In genomic region chr12:96985515-96986362, GRCh38 we compare ENCODE assay signal across 8 cellular contexts.
DNase-seq lines count a peak whose midpoint lies in the region; ATAC-seq, FAIRE-seq and TF ChIP-seq lines count a peak whose summit lies in the region.

No MANE protein-coding gene starts in this region.

- DNase-seq in BE2C (peak; percentile 35), GM19238 (ENCODE audit: insufficient read length, low spot score) (peak; percentile 40), T follicular helper cell (ENCODE audit: low read depth) (peak; percentile 15), astrocyte of the cerebellum (ENCODE audit: low read depth) (no peak), kidney (no peak), NCI-H1048 (lab: John Stamatoyannopoulos, UW) (no peak)
- DNase-seq in stimulated activated CD4-positive, alpha-beta T cell treated with anti-CD3 and anti-CD28 coated beads, Interleukin-2, amount 100 ng/mL, for 48 hours: peak; percentile 23 to 52

- in situ Hi-C loops in astrocyte of the cerebellum (cut with HindIII; ENCODE audit: low sequenced_read_pairs): no loop called here

- H3K9ac ChIP-seq in kidney (ENCODE audit: low read length in 2 of 2): peak overlapping the region in 1 of 2 donors; percentile 54

- intact Hi-C loops in kidney (cut with DNase I): no loop called here

- H3K36me3 ChIP-seq in BE2C (no peaks in the 10 kb centered on the region), kidney (ENCODE audit: control insufficient read depth in 1 of 2, insufficient read depth in 2 of 2, low read length in 2 of 2) (no peaks in the 10 kb centered on the region)

- no peak overlapping the region for H3K27ac ChIP-seq in kidney (ENCODE audit: low read depth in 2 of 2, low read length in 2 of 2)

- H3K9me3 ChIP-seq in BE2C: no peaks in the 10 kb centered on the region
- H3K9me3 ChIP-seq in kidney (ENCODE audit: control insufficient read depth in 1 of 2, low read length in 2 of 2): no peaks in the 10 kb centered on the region

- peak; percentile 64 for TF ChIP-seq CTCF in BE2C (IDR thresholded peaks at IDR 0.05; ENCODE audit: low read depth, low read length)
- peak; percentile 74 for TF ChIP-seq CTCF in astrocyte of the cerebellum (IDR thresholded peaks at IDR 0.05; ENCODE audit: low read depth, low read length, missing control alignments)
- peak; percentile 63 for TF ChIP-seq CTCF in kidney (IDR thresholded peaks at IDR 0.05; ENCODE audit: borderline replicate concordance, extremely low read depth, insufficient read depth)

- H3K4me1 ChIP-seq in BE2C (no peaks in the 10 kb centered on the region), kidney (ENCODE audit: control insufficient read depth in 1 of 2, insufficient read depth in 1 of 2, low read depth in 1 of 2, low read length in 2 of 2) (peaks cover 0 to 2% of the 10 kb centered on the region in 2 donors)

- peaks cover 3% of the 10 kb centered on the region; the same call in 1 of the 2 replicates for H3K27me3 ChIP-seq in BE2C

- FAIRE-seq in kidney (lab: Jason Lieb, UNC): no peak

- H3K4me3 ChIP-seq in BE2C (ENCODE audit: low read depth, low read length) (no peak overlapping the region), astrocyte of the cerebellum (ENCODE audit: low read depth, low read length) (peak overlapping the region; percentile 41), kidney (ENCODE audit: low read length in 2 of 2) (peak overlapping the region; percentile 54 to 67)

- peak; percentile 83 for ATAC-seq in HG03196 (IDR thresholded peaks at IDR 0.05; ENCODE audit: unreplicated experiment)

Comparison
In these comparisons a context has a peak if more than half of its experiments do, and no peak if none do; other contexts are left out.
1. DNase-seq: peak in BE2C (single experiment), GM19238 (single experiment), T follicular helper cell (single experiment) and stimulated activated CD4-positive, alpha-beta T cell treated with anti-CD3 and anti-CD28 coated beads, Interleukin-2, amount 100 ng/mL, for 48 hours (2 of 2); none in astrocyte of the cerebellum (single experiment), kidney (single experiment) and NCI-H1048 (single experiment).
2. Peak in every context shown above with its lines, with median percentiles within 50 percentile points of each other: CTCF ChIP-seq.